In genomic region chr2:118973542-118973951, GRCh38 we compare ENCODE assay signal across 20 cellular contexts. TPM values are rescaled to one million over a fixed set of nuclear protein-coding genes. Genes with fewer than 3 reads are reported as not detected.
A peak's percentile ranks its signal among the peaks of the same experiment; 100 is the strongest.
DNase-seq lines count a peak whose midpoint lies in the region; FAIRE-seq and TF ChIP-seq lines count a peak whose summit lies in the region.
"Had no signal": no experiment of that assay in that cellular context is flagged by ENCODE, and none has a peak within 500 bp of the region (broad histone marks: within the 10 kb centered on the region; RNA-seq: fewer than 3 reads in every experiment).

No MANE protein-coding gene starts in this region.

- POLR2A ChIA-PET in MCF 10A (lab: Yijun Ruan, JAX) = interaction anchor here (0.6 to 1.1 kb wide), 4 partner anchors 13 to 1208 kb away, joined by 3 to 5 read pairs (median 5); no protein-coding TSS in a partner anchor

- FAIRE-seq in kidney (lab: Jason Lieb, UNC) = no peak
- FAIRE-seq: A204.1 had no signal

- no peaks in the 10 kb centered on the region for H3K36me3 Mint-ChIP-seq in MCF 10A (ENCODE audit: insufficient read depth, unreplicated experiment)
- H3K36me3 Mint-ChIP-seq in activated naive CD8-positive, alpha-beta T cell treated with anti-CD3 and anti-CD28 coated beads for 36 hours = no peaks in the 10 kb centered on the region
- H3K36me3 Mint-ChIP-seq: T-cell had no signal

- in situ Hi-C loops in G401 (cut with HindIII; ENCODE audit: low sequenced_read_pairs) = no loop called here

- H3K4me3 ChIP-seq in breast epithelium = no peak overlapping the region
- H3K4me3 ChIP-seq in epithelial cell of esophagus (ENCODE audit: low read length) = no peak overlapping the region
- H3K4me3 ChIP-seq in kidney (ENCODE audit: low read length in 2 of 2) = no peak overlapping the region
- H3K4me3 ChIP-seq in vagina = no peak overlapping the region
- H3K4me3 ChIP-seq: spleen, tibial artery had no signal

- H3K4me1 ChIP-seq in breast epithelium (no peaks in the 10 kb centered on the region), kidney (ENCODE audit: control insufficient read depth in 1 of 2, insufficient read depth in 1 of 2, low read depth in 1 of 2, low read length in 2 of 2) (no peaks in the 10 kb centered on the region), vagina (no peaks in the 10 kb centered on the region)
- H3K4me1 ChIP-seq: tibial artery had no signal

- TF ChIP-seq CTCF in MCF 10A (IDR thresholded peaks at IDR 0.05; ENCODE audit: unreplicated experiment) (no peak), breast epithelium (IDR thresholded peaks at IDR 0.05) (no peak), epithelial cell of esophagus (IDR thresholded peaks at IDR 0.05; ENCODE audit: insufficient read depth, low read depth, low read length, missing control alignments) (no peak), kidney (IDR thresholded peaks at IDR 0.05; ENCODE audit: borderline replicate concordance, extremely low read depth, insufficient read depth) (no peak), vagina (IDR thresholded peaks at IDR 0.05) (no peak)

- H3K4me3 Mint-ChIP-seq in MCF 10A (ENCODE audit: unreplicated experiment) = peak overlapping the region; percentile 28
- H3K4me3 Mint-ChIP-seq in activated naive CD8-positive, alpha-beta T cell treated with anti-CD3 and anti-CD28 coated beads for 36 hours = no peak overlapping the region
- H3K4me3 Mint-ChIP-seq: activated CD4-positive, alpha-beta T cell treated with anti-CD3 and anti-CD28 coated beads for 36 hours; activated T-cell treated with anti-CD3 and anti-CD28 coated beads, Interleukin-2, amount 50 U/mL, for 4 hours; nephron; T-cell had no signal

- CTCF ChIA-PET in MCF 10A (lab: Yijun Ruan, JAX) = no interaction called here

- peak overlapping the region; percentile 53 for H3K27ac Mint-ChIP-seq in MCF 10A (ENCODE audit: low read depth, unreplicated experiment)
- no peak overlapping the region for H3K27ac Mint-ChIP-seq in activated naive CD8-positive, alpha-beta T cell treated with anti-CD3 and anti-CD28 coated beads for 36 hours
- H3K27ac Mint-ChIP-seq: activated CD4-positive, alpha-beta T cell treated with anti-CD3 and anti-CD28 coated beads for 36 hours; nephron; T-cell had no signal

- DNase-seq in MCF 10A (ENCODE audit: unreplicated experiment) = peak; percentile 93
- no peak for DNase-seq in breast epithelium (ENCODE audit: low spot score in 2 of 2)
- DNase-seq in epithelial cell of esophagus (ENCODE audit: low read depth) = peak; percentile 62
- DNase-seq in kidney = peak; percentile 42
- peak; percentile 77 to 88 for DNase-seq in vagina (ENCODE audit: extremely low spot score in 2 of 2)
- DNase-seq in G401 (ENCODE audit: low spot score) = no peak
- no peak for DNase-seq in activated CD4-positive, alpha-beta T cell treated with anti-CD3 and anti-CD28 coated beads for 1 hour
- no peak for DNase-seq in activated naive CD8-positive, alpha-beta T cell treated with anti-CD3 and anti-CD28 coated beads for 36 hours
- DNase-seq: activated CD4-positive, alpha-beta T cell treated with anti-CD3 and anti-CD28 coated beads for 36 hours; activated T-cell treated with anti-CD3 and anti-CD28 coated beads, Interleukin-2, amount 50 U/mL, for 4 hours; anterior cingulate cortex; glutamatergic neuron; left colon; NCI-H187 treated with DMSO at 0.1 percent for 48 hours; spleen; T-cell had no signal

- peaks cover 39% of the 10 kb centered on the region for H3K4me1 Mint-ChIP-seq in MCF 10A (ENCODE audit: insufficient read depth, unreplicated experiment)
- no peaks in the 10 kb centered on the region for H3K4me1 Mint-ChIP-seq in activated naive CD8-positive, alpha-beta T cell treated with anti-CD3 and anti-CD28 coated beads for 36 hours
- H3K4me1 Mint-ChIP-seq: activated CD4-positive, alpha-beta T cell treated with anti-CD3 and anti-CD28 coated beads for 36 hours; nephron; T-cell had no signal

- no TSS peak for BruUV-seq in MCF 10A (replicated peaks; lab: Mats Ljungman, UMichigan)

- intact Hi-C loops in MCF 10A (cut with micrococcal nuclease) (no loop called here), breast epithelium (cut with DNase I; ENCODE audit: low total_unique reads) (no loop called here), kidney (cut with DNase I) (no loop called here), vagina (cut with DNase I) (no loop called here)

- H3K27me3 ChIP-seq in breast epithelium = peaks cover 0 to 5% of the 10 kb centered on the region in 2 donors
- H3K27me3 ChIP-seq in vagina = no peaks in the 10 kb centered on the region

- no peak overlapping the region for H3K9ac ChIP-seq in kidney (ENCODE audit: low read length in 2 of 2)

- peak overlapping the region in 1 of 2 donors; percentile 58 for H3K27ac ChIP-seq in breast epithelium
- no peak overlapping the region for H3K27ac ChIP-seq in kidney (ENCODE audit: low read depth in 2 of 2, low read length in 2 of 2)
- H3K27ac ChIP-seq in vagina = no peak overlapping the region
- H3K27ac ChIP-seq: tibial artery had no signal

- TF ChIP-seq POLR2A in breast epithelium (IDR thresholded peaks at IDR 0.05) (no peak), vagina (IDR thresholded peaks at IDR 0.05) (no peak)

- H3K9me3 Mint-ChIP-seq in MCF 10A (ENCODE audit: unreplicated experiment) = no peaks in the 10 kb centered on the region
- H3K9me3 Mint-ChIP-seq in activated naive CD8-positive, alpha-beta T cell treated with anti-CD3 and anti-CD28 coated beads for 36 hours = peaks cover 3% of the 10 kb centered on the region
- H3K9me3 Mint-ChIP-seq: nephron had no signal

- H3K27me3 Mint-ChIP-seq in MCF 10A (ENCODE audit: insufficient read depth, unreplicated experiment) = no peaks in the 10 kb centered on the region
- peaks cover 10% of the 10 kb centered on the region for H3K27me3 Mint-ChIP-seq in activated naive CD8-positive, alpha-beta T cell treated with anti-CD3 and anti-CD28 coated beads for 36 hours

- H3K9me3 ChIP-seq in breast epithelium = peaks cover 0 to 10% of the 10 kb centered on the region in 2 donors
- H3K9me3 ChIP-seq in kidney (ENCODE audit: control insufficient read depth in 1 of 2, low read length in 2 of 2) = peaks cover 0 to 4% of the 10 kb centered on the region in 2 donors
- no peaks in the 10 kb centered on the region for H3K9me3 ChIP-seq in vagina

- no peaks in the 10 kb centered on the region for H3K36me3 ChIP-seq in breast epithelium
- no peaks in the 10 kb centered on the region for H3K36me3 ChIP-seq in kidney (ENCODE audit: control insufficient read depth in 1 of 2, insufficient read depth in 2 of 2, low read length in 2 of 2)
- no peaks in the 10 kb centered on the region for H3K36me3 ChIP-seq in vagina
- H3K36me3 ChIP-seq: spleen, tibial artery had no signal

RNA-seq across cellular contexts. Expression of gene MARCO, which starts 31.6 kb away (rescaled TPM):
- 1.5 and 2.4 TPM in 2 replicates for total RNA-seq in MCF 10A (2022)
- 10 to 100 TPM in 1 of 3 donors, 1 to 10 TPM in 2; 6.6 to 58.6 (median 6.9) TPM for total RNA-seq in breast epithelium
- 4.6 TPM for total RNA-seq in kidney
- polyA plus RNA-seq in kidney (ENCODE audit: insufficient read depth, low read depth, low replicate concordance) = 0.65 TPM
- total RNA-seq in vagina = 5.6 TPM
- not detected in 2 replicates for total RNA-seq in G401 (2014; rRNA removed; shearing (Covaris generic))
- total RNA-seq in activated naive CD8-positive, alpha-beta T cell treated with anti-CD3 and anti-CD28 coated beads for 36 hours = not detected
- total RNA-seq: activated CD4-positive, alpha-beta T cell treated with anti-CD3 and anti-CD28 coated beads for 36 hours; dermis microvascular lymphatic vessel endothelial cell had no signal

Comparison
In these comparisons a context has a peak if more than half of its experiments do, and no peak if none do; other contexts are left out.
1. DNase-seq: peak in MCF 10A (single experiment), epithelial cell of esophagus (single experiment), kidney (single experiment) and vagina (2 of 2); none in breast epithelium (0 of 2), G401 (single experiment), activated CD4-positive, alpha-beta T cell treated with anti-CD3 and anti-CD28 coated beads for 1 hour (single experiment) and activated naive CD8-positive, alpha-beta T cell treated with anti-CD3 and anti-CD28 coated beads for 36 hours (single experiment).